In genomic region chr10:129761981-129762956, GRCh38 we compare ENCODE assay signal across 19 cellular contexts.
DNase-seq lines count a peak whose midpoint lies in the region; ATAC-seq and TF ChIP-seq lines count a peak whose summit lies in the region.
"Had no signal": no experiment of that assay in that cellular context is flagged by ENCODE, and none has a peak within 500 bp of the region (broad histone marks: within the 10 kb centered on the region; RNA-seq: fewer than 3 reads in every experiment).

No MANE protein-coding gene starts in this region.

- ATAC-seq in heart right ventricle (no peak), upper lobe of right lung (no peak)
- ATAC-seq: left colon, T-helper 17 cell had no signal

- no peak overlapping the region for H2AK5ac ChIP-seq in mesendoderm (ENCODE audit: low read length)

- H3K79me1 ChIP-seq in mesendoderm (ENCODE audit: low read length): no peaks in the 10 kb centered on the region

- WGBS in heart right ventricle, 2 donors: 81 to 82% methylated on average over 25 of the region's 25 CpGs
- no CpG with 5 or more reads among the region's 25 CpGs for WGBS in mesendoderm (ENCODE audit: extremely low coverage, insufficient coverage, low lambda C conversion rate)
- WGBS in hepatocyte (ENCODE audit: low lambda C conversion rate, missing lambda C conversion rate): 53% methylated on average over 25 of the region's 25 CpGs

- H3K9ac ChIP-seq in mesendoderm (ENCODE audit: low read length): no peak overlapping the region

- H4K5ac ChIP-seq in mesendoderm (ENCODE audit: low read length): no peak overlapping the region

- TF ChIP-seq CTCF in heart right ventricle (IDR thresholded peaks at IDR 0.05): no peak
- TF ChIP-seq CTCF in coronary artery (IDR thresholded peaks at IDR 0.05): no peak
- TF ChIP-seq CTCF in upper lobe of right lung (IDR thresholded peaks at IDR 0.05): no peak
- TF ChIP-seq CTCF in hepatocyte (IDR thresholded peaks at IDR 0.05; ENCODE audit: poor library complexity): no peak

- no peak overlapping the region for H2AFZ ChIP-seq in hepatocyte

- H3K18ac ChIP-seq in mesendoderm (ENCODE audit: low read length): no peak overlapping the region

- H3K4me3 ChIP-seq in heart right ventricle (no peak overlapping the region), coronary artery (no peak overlapping the region), mesendoderm (ENCODE audit: low read length) (no peak overlapping the region), upper lobe of right lung (no peak overlapping the region), HAP-1 (no peak overlapping the region), hepatocyte (no peak overlapping the region)
- H3K4me3 ChIP-seq: prostate gland, upper lobe of left lung had no signal

- H3K36me3 ChIP-seq in heart right ventricle (peaks cover 0 to 31% (median 4%) of the 10 kb centered on the region in 9 donors), mesendoderm (ENCODE audit: control insufficient read depth, insufficient read depth, low read length) (no peaks in the 10 kb centered on the region), upper lobe of right lung (no peaks in the 10 kb centered on the region), HAP-1 (replicated peaks) (no peaks in the 10 kb centered on the region), hepatocyte (replicated peaks; ENCODE audit: insufficient read depth, low read depth) (no peaks in the 10 kb centered on the region)
- H3K36me3 ChIP-seq: prostate gland had no signal

- intact Hi-C loops in cardiac septum (cut with DNase I) (no loop called here), heart right ventricle (cut with DNase I) (no loop called here), upper lobe of right lung (cut with DNase I) (no loop called here)

- H3K27me3 ChIP-seq in heart right ventricle (no peaks in the 10 kb centered on the region), mesendoderm (ENCODE audit: insufficient read depth, low read length, poor library complexity) (no peaks in the 10 kb centered on the region), upper lobe of right lung (no peaks in the 10 kb centered on the region), HAP-1 (ENCODE audit: low read depth) (no peaks in the 10 kb centered on the region), hepatocyte (no peaks in the 10 kb centered on the region)
- H3K27me3 ChIP-seq: upper lobe of left lung had no signal

- in situ Hi-C loops in HAP-1 (cut with MboI; ENCODE audit: low sequenced_read_pairs): no loop called here

- H3K4me1 ChIP-seq in heart right ventricle (peaks cover 0 to 11% (median 0%) of the 10 kb centered on the region in 9 donors), mesendoderm (ENCODE audit: control insufficient read depth, low read depth, low read length) (peaks cover 4% of the 10 kb centered on the region), upper lobe of right lung (no peaks in the 10 kb centered on the region), HAP-1 (no peaks in the 10 kb centered on the region), hepatocyte (ENCODE audit: insufficient read depth) (no peaks in the 10 kb centered on the region)
- H3K4me1 ChIP-seq: prostate gland had no signal

- no peak overlapping the region for H3K27ac ChIP-seq in heart right ventricle
- no peak overlapping the region for H3K27ac ChIP-seq in coronary artery
- H3K27ac ChIP-seq in mesendoderm (ENCODE audit: low read depth, low read length): no peak overlapping the region
- no peak overlapping the region for H3K27ac ChIP-seq in upper lobe of right lung
- no peak overlapping the region for H3K27ac ChIP-seq in hepatocyte
- H3K27ac ChIP-seq: prostate gland, upper lobe of left lung had no signal

- no peak overlapping the region for H2BK5ac ChIP-seq in mesendoderm (ENCODE audit: low read length)

- H3K9me2 ChIP-seq in hepatocyte (replicated peaks; ENCODE audit: insufficient read depth): no peaks in the 10 kb centered on the region

- H2BK120ac ChIP-seq in mesendoderm (ENCODE audit: low read depth, low read length): no peak overlapping the region

- H4K20me1 ChIP-seq in hepatocyte (ENCODE audit: insufficient read depth, poor library complexity, severe bottlenecking): no peaks in the 10 kb centered on the region

- no peak overlapping the region for H2BK15ac ChIP-seq in mesendoderm (replicated peaks; ENCODE audit: low read depth)

- peak; percentile 51 for DNase-seq in cardiac septum (ENCODE audit: low spot score)
- no peak for DNase-seq in heart right ventricle
- DNase-seq in coronary artery (ENCODE audit: low spot score): peak; percentile 38
- peak; percentile 83 for DNase-seq in mesendoderm
- DNase-seq in upper lobe of right lung: peak; percentile 19
- DNase-seq in HAP-1 (ENCODE audit: low spot score in 2 of 2): no peak
- DNase-seq in hepatocyte (ENCODE audit: low spot score): no peak
- no peak for DNase-seq in HPDE6-E6E7 (ENCODE audit: extremely low spot score)
- DNase-seq: activated T-cell treated with anti-CD3 and anti-CD28 coated beads, Interleukin-2, amount 50 U/mL, for 48 hours; caudate nucleus; dermis blood vessel endothelial cell; H7; NCI-H1048; NCI-H1930; NCI-H526 treated with DMSO at 0.1 percent for 48 hours; T-helper 17 cell had no signal

- H4K8ac ChIP-seq in mesendoderm (ENCODE audit: low read depth, low read length): no peak overlapping the region

- no peaks in the 10 kb centered on the region for H3K9me3 ChIP-seq in heart right ventricle
- no peaks in the 10 kb centered on the region for H3K9me3 ChIP-seq in upper lobe of right lung
- no peaks in the 10 kb centered on the region for H3K9me3 ChIP-seq in HAP-1
- H3K9me3 ChIP-seq in hepatocyte (ENCODE audit: low read depth): no peaks in the 10 kb centered on the region
- H3K9me3 ChIP-seq: prostate gland, upper lobe of left lung had no signal

- H3K4ac ChIP-seq in mesendoderm (ENCODE audit: low read depth, low read length): no peak overlapping the region

- no peak overlapping the region for H3K56ac ChIP-seq in mesendoderm (ENCODE audit: low read length)

- H3K23ac ChIP-seq in mesendoderm (ENCODE audit: low read length): no peak overlapping the region

- H3K4me2 ChIP-seq in mesendoderm (ENCODE audit: low read length) (no peak overlapping the region), hepatocyte (no peak overlapping the region)

- H3K79me2 ChIP-seq in mesendoderm (ENCODE audit: control insufficient read depth, insufficient read depth, low read length) (no peaks in the 10 kb centered on the region), hepatocyte (no peaks in the 10 kb centered on the region)

Comparison
In these comparisons a context has a peak if more than half of its experiments do, and no peak if none do; other contexts are left out.
1. DNase-seq: peak in cardiac septum (single experiment), coronary artery (single experiment), mesendoderm (single experiment) and upper lobe of right lung (single experiment); none in heart right ventricle (0 of 2), HAP-1 (0 of 2), hepatocyte (single experiment) and HPDE6-E6E7 (single experiment).